ENCODE assay signal across 17 cellular contexts in the genomic region with DNA sequence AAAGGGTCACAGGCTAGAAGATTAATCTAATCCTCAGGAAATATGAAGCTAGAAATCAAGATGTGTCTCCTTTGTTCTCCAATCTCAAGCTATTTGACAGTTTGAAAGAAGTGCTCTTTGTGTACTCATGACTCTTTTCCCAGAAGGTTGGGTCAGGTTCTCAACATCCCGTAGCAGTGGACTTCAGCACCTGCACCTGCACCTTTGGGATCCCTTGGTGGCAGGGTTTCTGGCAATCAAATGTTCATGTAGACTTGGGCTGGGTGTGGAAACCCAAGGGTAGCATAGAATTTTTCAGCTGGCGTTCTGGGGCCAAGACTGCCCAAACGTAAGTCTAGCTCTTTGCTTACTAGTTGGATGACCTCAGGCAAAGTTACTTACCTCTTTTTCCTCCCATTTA.
DNase-seq lines count a peak whose midpoint lies in the region; ATAC-seq, FAIRE-seq and TF ChIP-seq lines count a peak whose summit lies in the region.
"Had no signal": no experiment of that assay in that cellular context is flagged by ENCODE, and none has a peak within 500 bp of the region (broad histone marks: within the 10 kb centered on the region; RNA-seq: fewer than 3 reads in every experiment).

No MANE protein-coding gene starts in this region.

- H3K9ac ChIP-seq in astrocyte (ENCODE audit: low read length) = no peak overlapping the region

- no peak for FAIRE-seq in astrocyte (lab: Jason Lieb, UNC)
- no peak for FAIRE-seq in small intestine (lab: Jason Lieb, UNC)
- FAIRE-seq: A549 had no signal

- TF ChIP-seq CTCF in astrocyte (IDR thresholded peaks at IDR 0.05; ENCODE audit: insufficient read depth, low read depth, low read length) (no peak), osteoblast (IDR thresholded peaks at IDR 0.05; ENCODE audit: extremely low read depth, low read depth, low read length) (no peak), Caco-2 (IDR thresholded peaks at IDR 0.05; ENCODE audit: insufficient read depth in 1 of 2, low read depth in 1 of 2, low read length in 1 of 2, severe bottlenecking in 1 of 2, unreplicated experiment in 1 of 2) (no peak)

- no peaks in the 10 kb centered on the region for H3K4me1 ChIP-seq in astrocyte (ENCODE audit: insufficient read depth, low read length)
- H3K4me1 ChIP-seq in osteoblast (ENCODE audit: insufficient read depth, low read length) = peaks cover 9% of the 10 kb centered on the region
- no peaks in the 10 kb centered on the region for H3K4me1 ChIP-seq in small intestine (ENCODE audit: control insufficient read depth in 2 of 2, insufficient read depth in 1 of 2, low read depth in 1 of 2, low read length in 1 of 2)
- H3K4me1 ChIP-seq in Caco-2 = 0 out of 2 replicates have a peak, but pooled peaks cover 4% of the 10 kb centered on the region
- H3K4me1 ChIP-seq: A549, HAP-1 had no signal

- CTCF ChIA-PET in activated CD8-positive, alpha-beta T cell treated with anti-CD3 and anti-CD28 coated beads, Interleukin-2, amount 10 ng/mL, durations not matched to agents 7 days and 5 days (lab: Charles Lee) = interaction anchor here (0.6 kb wide), 1 partner anchor 10 kb away, joined by 3 read pairs; no protein-coding TSS in a partner anchor
- CTCF ChIA-PET in Caco-2 (lab: Charles Lee) = no interaction called here

- peak overlapping the region; percentile 37 for H3K27ac ChIP-seq in astrocyte (ENCODE audit: low read depth, low read length)
- no peak overlapping the region for H3K27ac ChIP-seq in osteoblast (ENCODE audit: low read depth, low read length)
- no peak overlapping the region for H3K27ac ChIP-seq in small intestine (ENCODE audit: low read depth in 1 of 2, low read length in 1 of 2)
- H3K27ac ChIP-seq: 22Rv1, A549, C4-2B, HL-60 had no signal

- WGBS in small intestine, 3 donors = 13 to 49% (median 33%) methylated on average over 3 of the region's 3 CpGs

- ATAC-seq in activated CD8-positive, alpha-beta T cell treated with anti-CD3 and anti-CD28 coated beads, Interleukin-2, amount 10 ng/mL, durations not matched to agents 7 days and 5 days = no peak
- ATAC-seq: A549 had no signal

- H4K20me1 ChIP-seq in astrocyte (ENCODE audit: insufficient read depth, low read length) (no peaks in the 10 kb centered on the region), osteoblast (ENCODE audit: insufficient read depth, low read length) (no peaks in the 10 kb centered on the region)

- no peaks in the 10 kb centered on the region for H3K9me3 Mint-ChIP-seq in astrocyte (ENCODE audit: unreplicated experiment)
- H3K9me3 Mint-ChIP-seq in activated CD8-positive, alpha-beta T cell treated with anti-CD3 and anti-CD28 coated beads, Interleukin-2, amount 10 ng/mL, durations not matched to agents 7 days and 5 days (ENCODE audit: insufficient read depth) = no peaks in the 10 kb centered on the region
- no peaks in the 10 kb centered on the region for H3K9me3 Mint-ChIP-seq in Caco-2 (ENCODE audit: unreplicated experiment)
- H3K9me3 Mint-ChIP-seq: CD4-positive, alpha-beta T cell had no signal

- no peaks in the 10 kb centered on the region for H3K36me3 ChIP-seq in astrocyte (ENCODE audit: insufficient read depth, low read length)
- H3K36me3 ChIP-seq in osteoblast (ENCODE audit: insufficient read depth, low read length) = no peaks in the 10 kb centered on the region
- no peaks in the 10 kb centered on the region for H3K36me3 ChIP-seq in small intestine (ENCODE audit: control insufficient read depth in 2 of 2, insufficient read depth in 2 of 2, low read length in 2 of 2)
- H3K36me3 ChIP-seq in Caco-2 (ENCODE audit: control insufficient read depth, insufficient read depth, low read length) = no peaks in the 10 kb centered on the region
- H3K36me3 ChIP-seq: HAP-1 had no signal

- H3K9me3 ChIP-seq in astrocyte (ENCODE audit: insufficient read depth, low read depth, low read length) (no peaks in the 10 kb centered on the region), osteoblast (ENCODE audit: low read depth, low read length) (no peaks in the 10 kb centered on the region), small intestine (ENCODE audit: control insufficient read depth, low read depth) (no peaks in the 10 kb centered on the region), Caco-2 (no peaks in the 10 kb centered on the region)
- H3K9me3 ChIP-seq: A549, HAP-1 had no signal

- no peaks in the 10 kb centered on the region for H3K36me3 Mint-ChIP-seq in astrocyte (ENCODE audit: low read depth, unreplicated experiment)
- H3K36me3 Mint-ChIP-seq in activated CD8-positive, alpha-beta T cell treated with anti-CD3 and anti-CD28 coated beads, Interleukin-2, amount 10 ng/mL, durations not matched to agents 7 days and 5 days (ENCODE audit: low read depth) = no peaks in the 10 kb centered on the region
- no peaks in the 10 kb centered on the region for H3K36me3 Mint-ChIP-seq in Caco-2 (ENCODE audit: insufficient read depth, unreplicated experiment)

- POLR2A ChIA-PET in activated CD8-positive, alpha-beta T cell treated with anti-CD3 and anti-CD28 coated beads, Interleukin-2, amount 10 ng/mL, durations not matched to agents 7 days and 5 days (lab: Charles Lee) = no interaction called here
- POLR2A ChIA-PET in Caco-2 (lab: Charles Lee) = no interaction called here

- BruUV-seq in Caco-2 (replicated peaks; lab: Mats Ljungman, UMichigan) = no TSS peak

- H3K4me1 Mint-ChIP-seq in astrocyte (ENCODE audit: low read depth, unreplicated experiment) (peaks cover 4% of the 10 kb centered on the region), Caco-2 (ENCODE audit: low read depth, unreplicated experiment) (no peaks in the 10 kb centered on the region)
- no peaks in the 10 kb centered on the region for H3K4me1 Mint-ChIP-seq in activated CD8-positive, alpha-beta T cell treated with anti-CD3 and anti-CD28 coated beads, Interleukin-2, amount 10 ng/mL, durations not matched to agents 7 days and 5 days (ENCODE audit: low read depth)

- H3K27ac Mint-ChIP-seq in astrocyte (ENCODE audit: unreplicated experiment) = peak overlapping the region; percentile 87
- no peak overlapping the region for H3K27ac Mint-ChIP-seq in activated CD8-positive, alpha-beta T cell treated with anti-CD3 and anti-CD28 coated beads, Interleukin-2, amount 10 ng/mL, durations not matched to agents 7 days and 5 days
- H3K27ac Mint-ChIP-seq in Caco-2 (ENCODE audit: unreplicated experiment) = no peak overlapping the region
- H3K27ac Mint-ChIP-seq: CD4-positive, alpha-beta T cell had no signal

- H2AFZ ChIP-seq in astrocyte (ENCODE audit: low read depth, low read length) = no peak overlapping the region
- H2AFZ ChIP-seq in osteoblast (ENCODE audit: low read length) = no peak overlapping the region

- DNase-seq in ELF-1 (ENCODE audit: low read depth, low spot score) (peak; percentile 4), astrocyte (ENCODE audit: low read depth) (no peak), osteoblast (ENCODE audit: insufficient read length, low spot score, missing footprints) (no peak), small intestine (peak; percentile 55), GM19238 (ENCODE audit: insufficient read length, low spot score) (no peak), Caco-2 (no peak)
- no peak for DNase-seq in activated CD8-positive, alpha-beta T cell treated with anti-CD3 and anti-CD28 coated beads, Interleukin-2, amount 10 ng/mL, durations not matched to agents 7 days and 5 days
- DNase-seq: AML-193; CD4-positive, alpha-beta T cell; DMS153; DMS79; GF-D8 had no signal

- H3K4me3 Mint-ChIP-seq in astrocyte (ENCODE audit: unreplicated experiment) (no peak overlapping the region), Caco-2 (ENCODE audit: unreplicated experiment) (no peak overlapping the region)
- no peak overlapping the region for H3K4me3 Mint-ChIP-seq in activated CD8-positive, alpha-beta T cell treated with anti-CD3 and anti-CD28 coated beads, Interleukin-2, amount 10 ng/mL, durations not matched to agents 7 days and 5 days
- H3K4me3 Mint-ChIP-seq: CD4-positive, alpha-beta T cell had no signal

- H3K27me3 Mint-ChIP-seq in astrocyte (ENCODE audit: low read depth, unreplicated experiment) (peaks cover 9% of the 10 kb centered on the region), Caco-2 (ENCODE audit: insufficient read depth, unreplicated experiment) (peaks cover 3% of the 10 kb centered on the region)
- H3K27me3 Mint-ChIP-seq in activated CD8-positive, alpha-beta T cell treated with anti-CD3 and anti-CD28 coated beads, Interleukin-2, amount 10 ng/mL, durations not matched to agents 7 days and 5 days (ENCODE audit: low read depth) = peaks cover 4% of the 10 kb centered on the region
- H3K27me3 Mint-ChIP-seq: CD4-positive, alpha-beta T cell had no signal

- no peak overlapping the region for H3K4me3 ChIP-seq in astrocyte (ENCODE audit: insufficient read depth, low read depth, low read length)
- H3K4me3 ChIP-seq in osteoblast (ENCODE audit: insufficient read depth, low read length) = no peak overlapping the region
- H3K4me3 ChIP-seq in small intestine (ENCODE audit: low read depth in 1 of 2, low read length in 2 of 2) = no peak overlapping the region
- H3K4me3 ChIP-seq in Caco-2 (ENCODE audit: low read depth, low read length) = no peak overlapping the region
- H3K4me3 ChIP-seq: A549, HAP-1 had no signal

- intact Hi-C loops in Caco-2 (cut with micrococcal nuclease; ENCODE audit: unreplicated experiment) = no loop called here

- H3K79me2 ChIP-seq in astrocyte (ENCODE audit: insufficient read depth, low read length) = no peaks in the 10 kb centered on the region
- no peaks in the 10 kb centered on the region for H3K79me2 ChIP-seq in osteoblast (ENCODE audit: insufficient read depth, low read length)

- H3K27me3 ChIP-seq in astrocyte (ENCODE audit: insufficient read depth, low read length) (no peaks in the 10 kb centered on the region), osteoblast (ENCODE audit: insufficient read depth, low read length) (no peaks in the 10 kb centered on the region), small intestine (ENCODE audit: control insufficient read depth in 2 of 2, insufficient read depth in 2 of 2, low read length in 2 of 2) (no peaks in the 10 kb centered on the region), Caco-2 (replicated peaks; ENCODE audit: control insufficient read depth, insufficient read depth, low read length) (no peaks in the 10 kb centered on the region)

- peak overlapping the region; percentile 34 for H3K4me2 ChIP-seq in astrocyte (ENCODE audit: low read length)
- peak overlapping the region; percentile 12 for H3K4me2 ChIP-seq in osteoblast (ENCODE audit: insufficient read depth, low read length)
- H3K4me2 ChIP-seq: A549 had no signal

Comparison
In these comparisons a context has a peak if more than half of its experiments do, and no peak if none do; other contexts are left out.
1. DNase-seq: peak in ELF-1 (single experiment) and small intestine (single experiment); none in astrocyte (single experiment), osteoblast (single experiment), activated CD8-positive, alpha-beta T cell treated with anti-CD3 and anti-CD28 coated beads, Interleukin-2, amount 10 ng/mL, durations not matched to agents 7 days and 5 days (single experiment), GM19238 (single experiment) and Caco-2 (0 of 2).